1 cellular context compared by ENCODE assay signal in genomic region chr1:26597629-26598039, GRCh38.
TF ChIP-seq lines count a peak whose summit lies in the region.

No MANE protein-coding gene starts in this region.

TF ChIP-seq in H1, 55 proteins besides CTCF, POLR2A, EP300 and RAD21:
- no peak for TF ChIP-seq EZH2 (IDR thresholded peaks at IDR 0.05; ENCODE audit: low read depth, low read length, severe bottlenecking)
- TF ChIP-seq SIN3A (conservative IDR thresholded peaks at IDR 0.05 in 1 of 2, IDR thresholded peaks at IDR 0.05 in 1 of 2; ENCODE audit: low read depth in 1 of 2, low read length in 2 of 2): no peak
- TF ChIP-seq RXRA (IDR thresholded peaks at IDR 0.05; ENCODE audit: insufficient read depth, low read depth, low read length): no peak
- TF ChIP-seq CEBPB (IDR thresholded peaks at IDR 0.05; ENCODE audit: low read depth, low read length): no peak
- no peak for TF ChIP-seq CBX5 (IDR thresholded peaks at IDR 0.05; ENCODE audit: low read depth, low read length)
- no peak for TF ChIP-seq CHD2 (IDR thresholded peaks at IDR 0.05; ENCODE audit: low read length)
- no peak for TF ChIP-seq KDM4A (IDR thresholded peaks at IDR 0.05; ENCODE audit: low read depth, low read length, severe bottlenecking)
- no peak for TF ChIP-seq SIX5 (IDR thresholded peaks at IDR 0.05; ENCODE audit: low read depth, low read length)
- TF ChIP-seq CREB1 (IDR thresholded peaks at IDR 0.05): no peak
- no peak for TF ChIP-seq TAF7 (optimal IDR thresholded peaks at IDR 0.05; ENCODE audit: borderline replicate concordance, low read depth, low read length)
- no peak for TF ChIP-seq CHD1 (IDR thresholded peaks at IDR 0.05; ENCODE audit: low read depth, low read length)
- TF ChIP-seq NRF1 (IDR thresholded peaks at IDR 0.05; ENCODE audit: low read depth, low read length): no peak
- no peak for TF ChIP-seq MAX (IDR thresholded peaks at IDR 0.05)
